1 cellular context compared by ENCODE assay signal in the genomic region with DNA sequence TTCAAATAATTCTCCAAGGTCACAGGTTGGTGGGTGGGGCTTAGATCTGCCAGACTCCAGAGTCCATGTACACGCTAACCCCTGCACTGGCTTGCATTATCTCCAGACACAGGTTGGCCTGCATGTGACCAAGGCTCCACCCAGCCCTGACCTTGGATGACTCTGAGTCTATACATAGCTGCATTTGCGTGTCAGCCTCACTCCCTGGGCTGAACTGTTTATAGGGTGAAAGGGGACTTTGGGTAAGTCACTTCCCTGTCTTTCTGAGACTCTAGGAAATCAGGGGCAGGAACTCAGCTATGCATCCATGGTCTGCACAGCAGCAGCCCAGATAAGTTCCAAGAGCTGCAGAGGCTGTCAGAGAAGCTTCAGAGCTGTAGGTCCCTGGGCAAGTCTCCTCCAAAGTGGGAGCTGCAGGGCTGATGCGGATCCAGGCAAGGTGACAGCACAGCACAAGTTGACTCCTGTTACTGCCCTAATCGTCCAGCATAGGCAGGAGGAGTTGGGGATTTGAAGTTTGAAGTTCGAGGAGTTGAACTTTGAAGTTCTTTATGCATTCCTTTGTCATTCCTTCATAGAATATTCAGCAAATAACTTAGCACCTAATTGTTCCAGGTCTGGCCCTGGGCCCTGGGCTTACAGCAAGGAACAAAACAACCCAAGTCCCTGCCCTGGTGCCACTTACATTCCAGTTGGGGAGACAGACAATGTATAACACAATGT.
TF ChIP-seq lines count a peak whose summit lies in the region.

No MANE protein-coding gene starts in this region.

TF ChIP-seq in GM12878, 131 proteins besides CTCF, POLR2A, EP300 and RAD21 (continued from another document):
- TF ChIP-seq CEBPZ (IDR thresholded peaks at IDR 0.05; ENCODE audit: low read depth, low read length) (no peak), LARP7 (IDR thresholded peaks at IDR 0.05) (no peak), SMAD1 (IDR thresholded peaks at IDR 0.05; ENCODE audit: low read depth, partially characterized antibody) (no peak), TCF3 (IDR thresholded peaks at IDR 0.05; ENCODE audit: borderline replicate concordance, insufficient read depth, low read depth, low read length) (no peak), SMC3 (IDR thresholded peaks at IDR 0.05; ENCODE audit: borderline replicate concordance, low read length) (no peak), PKNOX1 (IDR thresholded peaks at IDR 0.05) (no peak), BRCA1 (IDR thresholded peaks at IDR 0.05; ENCODE audit: low read depth, low read length) (no peak), TCF7 (IDR thresholded peaks at IDR 0.05; ENCODE audit: borderline replicate concordance) (no peak), NR2F1 (conservative IDR thresholded peaks at IDR 0.05) (peak; percentile 98), BHLHE40 (IDR thresholded peaks at IDR 0.05; ENCODE audit: borderline replicate concordance in 1 of 2, low read depth in 2 of 2, low read length in 1 of 2) (peak; percentile 83 to 89), STAT3 (IDR thresholded peaks at IDR 0.05; ENCODE audit: low read depth, low read length) (no peak), CHD1 (IDR thresholded peaks at IDR 0.05; ENCODE audit: low read depth, low read length) (no peak), ZNF24 (IDR thresholded peaks at IDR 0.05) (no peak), IKZF1 (conservative IDR thresholded peaks at IDR 0.05) (peak; percentile 90), NFXL1 (IDR thresholded peaks at IDR 0.05; ENCODE audit: borderline replicate concordance) (no peak), SMAD5 (IDR thresholded peaks at IDR 0.05; ENCODE audit: low read depth) (no peak), TARDBP (IDR thresholded peaks at IDR 0.05; ENCODE audit: borderline replicate concordance) (no peak), ATF7 (IDR thresholded peaks at IDR 0.05; ENCODE audit: low read depth) (peak; percentile 72), SRF (IDR thresholded peaks at IDR 0.05; ENCODE audit: low read depth in 2 of 2, low read length in 2 of 2) (no peak)
- TF ChIP-seq, protein P1, sequence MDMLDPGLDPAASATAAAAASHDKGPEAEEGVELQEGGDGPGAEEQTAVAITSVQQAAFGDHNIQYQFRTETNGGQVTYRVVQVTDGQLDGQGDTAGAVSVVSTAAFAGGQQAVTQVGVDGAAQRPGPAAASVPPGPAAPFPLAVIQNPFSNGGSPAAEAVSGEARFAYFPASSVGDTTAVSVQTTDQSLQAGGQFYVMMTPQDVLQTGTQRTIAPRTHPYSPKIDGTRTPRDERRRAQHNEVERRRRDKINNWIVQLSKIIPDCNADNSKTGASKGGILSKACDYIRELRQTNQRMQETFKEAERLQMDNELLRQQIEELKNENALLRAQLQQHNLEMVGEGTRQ (IDR thresholded peaks at IDR 0.05; ENCODE audit: borderline replicate concordance, low read depth, low read length), result peak; percentile 75
- TF ChIP-seq, protein P2, sequence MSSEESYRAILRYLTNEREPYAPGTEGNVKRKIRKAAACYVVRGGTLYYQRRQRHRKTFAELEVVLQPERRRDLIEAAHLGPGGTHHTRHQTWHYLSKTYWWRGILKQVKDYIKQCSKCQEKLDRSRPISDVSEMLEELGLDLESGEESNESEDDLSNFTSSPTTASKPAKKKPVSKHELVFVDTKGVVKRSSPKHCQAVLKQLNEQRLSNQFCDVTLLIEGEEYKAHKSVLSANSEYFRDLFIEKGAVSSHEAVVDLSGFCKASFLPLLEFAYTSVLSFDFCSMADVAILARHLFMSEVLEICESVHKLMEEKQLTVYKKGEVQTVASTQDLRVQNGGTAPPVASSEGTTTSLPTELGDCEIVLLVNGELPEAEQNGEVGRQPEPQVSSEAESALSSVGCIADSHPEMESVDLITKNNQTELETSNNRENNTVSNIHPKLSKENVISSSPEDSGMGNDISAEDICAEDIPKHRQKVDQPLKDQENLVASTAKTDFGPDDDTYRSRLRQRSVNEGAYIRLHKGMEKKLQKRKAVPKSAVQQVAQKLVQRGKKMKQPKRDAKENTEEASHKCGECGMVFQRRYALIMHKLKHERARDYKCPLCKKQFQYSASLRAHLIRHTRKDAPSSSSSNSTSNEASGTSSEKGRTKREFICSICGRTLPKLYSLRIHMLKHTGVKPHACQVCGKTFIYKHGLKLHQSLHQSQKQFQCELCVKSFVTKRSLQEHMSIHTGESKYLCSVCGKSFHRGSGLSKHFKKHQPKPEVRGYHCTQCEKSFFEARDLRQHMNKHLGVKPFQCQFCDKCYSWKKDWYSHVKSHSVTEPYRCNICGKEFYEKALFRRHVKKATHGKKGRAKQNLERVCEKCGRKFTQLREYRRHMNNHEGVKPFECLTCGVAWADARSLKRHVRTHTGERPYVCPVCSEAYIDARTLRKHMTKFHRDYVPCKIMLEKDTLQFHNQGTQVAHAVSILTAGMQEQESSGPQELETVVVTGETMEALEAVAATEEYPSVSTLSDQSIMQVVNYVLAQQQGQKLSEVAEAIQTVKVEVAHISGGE (CRISPR knock-in tag; IDR thresholded peaks at IDR 0.05), result no peak
TF ChIP-seq in GM12878: peak in this region for 34.
